In genomic region chr6:17281100-17281496, GRCh38 we compare ENCODE assay signal across 8 cellular contexts. TPM values are rescaled to one million over a fixed set of nuclear protein-coding genes. Genes with fewer than 3 reads are reported as not detected.
DNase-seq lines count a peak whose midpoint lies in the region; ATAC-seq and TF ChIP-seq lines count a peak whose summit lies in the region.

TSS of gene RBM24 (plus strand) at chr6:17281361. CDS start at chr6:17281582, 221 bp downstream.

- no peaks in the 10 kb centered on the region for H3K79me2 ChIP-seq in ACC112 (ENCODE audit: control insufficient read depth, insufficient read depth, low read length, unreplicated experiment)

- ATAC-seq in left colon: peak; percentile 80
- no peak for ATAC-seq in HG03354 (IDR thresholded peaks at IDR 0.05; ENCODE audit: poor library complexity, severe bottlenecking, unreplicated experiment)
- no peak for ATAC-seq in HG02885 (IDR thresholded peaks at IDR 0.05; ENCODE audit: poor library complexity, unreplicated experiment)

- DNase-seq in HCEC 1CT (peak; percentile 72), SKM-1 (lab: John Stamatoyannopoulos, UW; ENCODE audit: unreplicated experiment) (peak; percentile 51), coronary artery (ENCODE audit: low spot score) (peak; percentile 79), left colon (peak; percentile 75 to 80)
- DNase-seq in stimulated activated CD4-positive, alpha-beta T cell treated with anti-CD3 and anti-CD28 coated beads, Interleukin-15, amount 100 ng/mL, for 24 hours: peak; percentile 72

- H3K4me3 ChIP-seq in ACC112 (ENCODE audit: low read depth, low read length) (peak within 1 kb of the TSS; percentile 89), coronary artery (peak within 1 kb of the TSS; percentile 83)

- H3K4me1 ChIP-seq in ACC112 (ENCODE audit: control insufficient read depth, insufficient read depth, low read length, unreplicated experiment): peaks cover 26% of the 10 kb centered on the region

- H3K27ac ChIP-seq in ACC112 (ENCODE audit: low read depth, low read length) (no peak within 1 kb of the TSS), coronary artery (peak within 1 kb of the TSS; percentile 68 to 95)

- TF ChIP-seq CTCF in coronary artery (IDR thresholded peaks at IDR 0.05): no peak

- intact Hi-C loops in left colon (cut with DNase I, micrococcal nuclease): loop anchor here in 1 of 2 donors (5.0 kb wide), 1 partner anchor 301 kb away; no protein-coding TSS in a partner anchor

- no peaks in the 10 kb centered on the region for H3K27me3 ChIP-seq in ACC112 (ENCODE audit: insufficient read depth, low read length)

- no peaks in the 10 kb centered on the region for H3K36me3 ChIP-seq in ACC112 (ENCODE audit: insufficient read depth, low read length)

- H2AFZ ChIP-seq in ACC112 (ENCODE audit: low read length, unreplicated experiment): peak within 1 kb of the TSS; percentile 92

RNA-seq across cellular contexts. Expression of gene RBM24, which starts in this region (rescaled TPM):
- 1 to 10 TPM; 3.2 to 8.8 TPM for total RNA-seq in left colon
